13 cellular contexts compared by ENCODE assay signal in genomic region chr20:36726168-36726567, GRCh38. TPM values are rescaled to one million over a fixed set of nuclear protein-coding genes. Genes with fewer than 3 reads are reported as not detected.
DNase-seq lines count a peak whose midpoint lies in the region; ATAC-seq, FAIRE-seq and TF ChIP-seq lines count a peak whose summit lies in the region.
"Had no signal": no experiment of that assay in that cellular context is flagged by ENCODE, and none has a peak within 500 bp of the region (broad histone marks: within the 10 kb centered on the region; RNA-seq: fewer than 3 reads in every experiment).

No MANE protein-coding gene starts in this region.

- no peak overlapping the region for H3K9ac ChIP-seq in IMR-90 (ENCODE audit: low read depth, low read length)

- H2BK15ac ChIP-seq in IMR-90 (ENCODE audit: low read depth, low read length) = no peak overlapping the region

- peaks cover 4% of the 10 kb centered on the region; the same call in 1 of the 2 replicates for H4K20me1 ChIP-seq in IMR-90 (ENCODE audit: insufficient read depth, low read length)

- H3K27me3 ChIP-seq in IMR-90 (ENCODE audit: control insufficient read depth, insufficient read depth, low read length) = no peaks in the 10 kb centered on the region
- H3K27me3 ChIP-seq in bronchial epithelial cell (ENCODE audit: control insufficient read depth, insufficient read depth, low read length) = no peaks in the 10 kb centered on the region
- H3K27me3 ChIP-seq in right cardiac atrium (ENCODE audit: control insufficient read depth, insufficient read depth) = no peaks in the 10 kb centered on the region
- H3K27me3 ChIP-seq: BE2C had no signal

- ATAC-seq in IMR-90 (ENCODE audit: low read depth) = peak; percentile 56; the same call in 1 of the 2 replicates
- peak; percentile 31 to 43 for ATAC-seq in right cardiac atrium
- no peak for ATAC-seq in GM18873 (IDR thresholded peaks at IDR 0.05; ENCODE audit: low FRiP score, unreplicated experiment)

- no peak overlapping the region for H4K8ac ChIP-seq in IMR-90 (ENCODE audit: low read depth in 2 of 2, low read length in 2 of 2)

- CTCF ChIA-PET in IMR-90 (lab: Yijun Ruan, JAX) = no interaction called here

- H2AK5ac ChIP-seq in IMR-90 (ENCODE audit: low read depth, low read length) = no peak overlapping the region

- H3K36me3 ChIP-seq in IMR-90 (ENCODE audit: control insufficient read depth, insufficient read depth, low read length) = no peaks in the 10 kb centered on the region
- H3K36me3 ChIP-seq in bronchial epithelial cell (ENCODE audit: control insufficient read depth, insufficient read depth, low read length) = no peaks in the 10 kb centered on the region
- H3K36me3 ChIP-seq: BE2C had no signal

- H2AFZ ChIP-seq in IMR-90 (replicated peaks; ENCODE audit: low read length, poor library complexity) = no peak overlapping the region

- H3K27ac Mint-ChIP-seq in activated CD4-positive, alpha-beta T cell treated with anti-CD3 and anti-CD28 coated beads, Interleukin-2, amount 10 ng/mL, durations not matched to agents 24 days and 14 days = no peak overlapping the region

- no TSS peak for BruUV-seq in IMR-90 (replicated peaks; lab: Mats Ljungman, UMichigan)

- no peak overlapping the region for H3K4me2 ChIP-seq in IMR-90 (ENCODE audit: low read depth, low read length)

- H3K23ac ChIP-seq in IMR-90 (ENCODE audit: low read depth, low read length) = no peak overlapping the region

- H3K9me3 ChIP-seq in IMR-90 (ENCODE audit: control insufficient read depth, insufficient read depth, low read length) = no peaks in the 10 kb centered on the region
- no peaks in the 10 kb centered on the region for H3K9me3 ChIP-seq in right cardiac atrium (ENCODE audit: control insufficient read depth, low read length)
- H3K9me3 ChIP-seq: BE2C had no signal

- no peak overlapping the region for H3K14ac ChIP-seq in IMR-90 (replicated peaks; ENCODE audit: low read depth, low read length)

- H2AK9ac ChIP-seq in IMR-90 (replicated peaks; ENCODE audit: low read depth, low read length, poor library complexity) = no peak overlapping the region

- no peaks in the 10 kb centered on the region for H3K9me1 ChIP-seq in IMR-90 (ENCODE audit: insufficient read depth, low read length)

- no peak overlapping the region for H4K91ac ChIP-seq in IMR-90 (ENCODE audit: insufficient read depth, low read depth, low read length)

- H3K36me3 Mint-ChIP-seq in activated CD4-positive, alpha-beta T cell treated with anti-CD3 and anti-CD28 coated beads, Interleukin-2, amount 10 ng/mL, durations not matched to agents 24 days and 14 days (ENCODE audit: low read depth) = peaks cover 4% of the 10 kb centered on the region
- H3K36me3 Mint-ChIP-seq: CD4-positive, alpha-beta memory T cell had no signal

- no peak overlapping the region for H3K56ac ChIP-seq in IMR-90 (ENCODE audit: extremely low read depth, insufficient read depth, low read length)

- H2BK20ac ChIP-seq in IMR-90 (ENCODE audit: low read depth, low read length) = no peak overlapping the region

- WGBS in IMR-90 (ENCODE audit: extremely low coverage in 2 of 2, insufficient read length in 1 of 2), 2 experiments = 83% methylated on average over 1 of the region's 3 CpGs; no CpG with 5 or more reads in 1 of the 2 experiments
- 88% methylated on average over 3 of the region's 3 CpGs for WGBS in right cardiac atrium

- H3K4me1 Mint-ChIP-seq in activated CD4-positive, alpha-beta T cell treated with anti-CD3 and anti-CD28 coated beads, Interleukin-2, amount 10 ng/mL, durations not matched to agents 24 days and 14 days = peaks cover 12% of the 10 kb centered on the region

- H4K5ac ChIP-seq in IMR-90 (ENCODE audit: low read depth, low read length) = no peak overlapping the region

- no peaks in the 10 kb centered on the region for H3K9me3 Mint-ChIP-seq in activated CD4-positive, alpha-beta T cell treated with anti-CD3 and anti-CD28 coated beads, Interleukin-2, amount 10 ng/mL, durations not matched to agents 24 days and 14 days
- H3K9me3 Mint-ChIP-seq: CD4-positive, alpha-beta memory T cell had no signal

- H3K4me1 ChIP-seq in IMR-90 (ENCODE audit: control insufficient read depth, insufficient read depth, low read length) (no peaks in the 10 kb centered on the region), right cardiac atrium (ENCODE audit: control insufficient read depth, insufficient read depth, low read length) (peaks cover 3% of the 10 kb centered on the region)
- H3K4me1 ChIP-seq: BE2C had no signal

- peaks cover 5 to 6% of the 10 kb centered on the region in 2 experiments; a peak in 3 of 4 replicates for H3K79me1 ChIP-seq in IMR-90 (ENCODE audit: low read depth in 1 of 2, low read length in 2 of 2)

- no peak overlapping the region for H3K4me3 ChIP-seq in IMR-90 (ENCODE audit: insufficient read depth, low read depth, low read length)
- H3K4me3 ChIP-seq in bronchial epithelial cell (ENCODE audit: low read depth, low read length) = no peak overlapping the region
- no peak overlapping the region for H3K4me3 ChIP-seq in right cardiac atrium (ENCODE audit: low read length)

- no peak for TF ChIP-seq POLR2A in IMR-90 (IDR thresholded peaks at IDR 0.05; ENCODE audit: low read depth, low read length)

- no peak overlapping the region for H3K18ac ChIP-seq in IMR-90 (ENCODE audit: low read depth, low read length)

- no peak for TF ChIP-seq RAD21 in IMR-90 (IDR thresholded peaks at IDR 0.05; ENCODE audit: low read length)

- H3K4ac ChIP-seq in IMR-90 (ENCODE audit: low read depth, low read length) = no peak overlapping the region

- POLR2A ChIA-PET in IMR-90 (lab: Charles Lee; ENCODE audit: unreplicated experiment) = no interaction called here

- H2BK120ac ChIP-seq in IMR-90 (ENCODE audit: low read depth, low read length) = no peak overlapping the region

- no peaks in the 10 kb centered on the region for H3K27me3 Mint-ChIP-seq in activated CD4-positive, alpha-beta T cell treated with anti-CD3 and anti-CD28 coated beads, Interleukin-2, amount 10 ng/mL, durations not matched to agents 24 days and 14 days
- H3K27me3 Mint-ChIP-seq: CD4-positive, alpha-beta memory T cell had no signal

- TF ChIP-seq CTCF in IMR-90 (conservative IDR thresholded peaks at IDR 0.05; ENCODE audit: low read depth, low read length) (no peak), bronchial epithelial cell (IDR thresholded peaks at IDR 0.05; ENCODE audit: insufficient read depth, low read length, severe bottlenecking) (no peak)

- intact Hi-C loops in IMR-90 (cut with micrococcal nuclease) (no loop called here), right cardiac atrium (cut with DNase I) (no loop called here)
- intact Hi-C loops in activated CD4-positive, alpha-beta T cell treated with anti-CD3 and anti-CD28 coated beads, Interleukin-2, amount 10 ng/mL, durations not matched to agents 24 days and 14 days (cut with micrococcal nuclease) = loop anchor here (10.0 kb wide), 1 partner anchor 81 kb away; the partner anchor contains the start of gene SLA2

- peak; percentile 10 for DNase-seq in ELR (ENCODE audit: low read depth)
- peak; percentile 34 for DNase-seq in IMR-90
- peak; percentile 6 for DNase-seq in bronchial epithelial cell (ENCODE audit: low read depth)
- no peak for DNase-seq in right cardiac atrium
- no peak for DNase-seq in activated CD4-positive, alpha-beta T cell treated with anti-CD3 and anti-CD28 coated beads, Interleukin-2, amount 10 ng/mL, durations not matched to agents 24 days and 14 days
- no peak for DNase-seq in NCI-H524 treated with DMSO at 0.1 percent for 48 hours (lab: John Stamatoyannopoulos, UW)
- DNase-seq: ACHN; BE2C; CD4-positive, alpha-beta memory T cell; HCEC 1CT; NCI-H1105; NCI-H187 had no signal

- H3K4me3 Mint-ChIP-seq in activated CD4-positive, alpha-beta T cell treated with anti-CD3 and anti-CD28 coated beads, Interleukin-2, amount 10 ng/mL, durations not matched to agents 24 days and 14 days = no peak overlapping the region
- H3K4me3 Mint-ChIP-seq: CD4-positive, alpha-beta memory T cell had no signal

- H3K27ac ChIP-seq in IMR-90 (ENCODE audit: insufficient read depth, low read length) (no peak overlapping the region), right cardiac atrium (ENCODE audit: low read length) (peak overlapping the region; percentile 45)

- in situ Hi-C loops in IMR-90 (cut with MboI; ENCODE audit: low sequenced_read_pairs) = no loop called here

- no peak overlapping the region for H2BK5ac ChIP-seq in IMR-90 (ENCODE audit: low read depth, low read length, poor library complexity, severe bottlenecking)

- no peak for FAIRE-seq in bronchial epithelial cell (lab: Jason Lieb, UNC)

- dilution Hi-C loops in IMR-90 (cut with HindIII; ENCODE audit: low sequenced_read_pairs, unreplicated experiment) = no loop called here

TF ChIP-seq in IMR-90, 13 proteins besides CTCF, POLR2A, EP300 and RAD21 (continues in another document):
- TF ChIP-seq FOS (IDR thresholded peaks at IDR 0.05; ENCODE audit: low read depth, low read length) (no peak), MAZ (IDR thresholded peaks at IDR 0.05; ENCODE audit: borderline replicate concordance, low read depth, low read length) (no peak), RFX5 (IDR thresholded peaks at IDR 0.05; ENCODE audit: low read depth, low read length) (no peak)
- TF ChIP-seq, protein P1, sequence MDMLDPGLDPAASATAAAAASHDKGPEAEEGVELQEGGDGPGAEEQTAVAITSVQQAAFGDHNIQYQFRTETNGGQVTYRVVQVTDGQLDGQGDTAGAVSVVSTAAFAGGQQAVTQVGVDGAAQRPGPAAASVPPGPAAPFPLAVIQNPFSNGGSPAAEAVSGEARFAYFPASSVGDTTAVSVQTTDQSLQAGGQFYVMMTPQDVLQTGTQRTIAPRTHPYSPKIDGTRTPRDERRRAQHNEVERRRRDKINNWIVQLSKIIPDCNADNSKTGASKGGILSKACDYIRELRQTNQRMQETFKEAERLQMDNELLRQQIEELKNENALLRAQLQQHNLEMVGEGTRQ (IDR thresholded peaks at IDR 0.05; ENCODE audit: low read depth, low read length) = no peak

RNA-seq across cellular contexts. Expression of gene NDRG3, which starts 19.7 kb away (rescaled TPM):
- total RNA-seq in IMR-90 (2012; rRNA removed) (31.9 and 34.2 TPM in 2 replicates), bronchial epithelial cell (10.0 and 11.3 TPM in 2 replicates), right cardiac atrium (10 to 100 TPM; 28.0 to 40.7 (median 34.7) TPM)
- polyA plus RNA-seq in IMR-90 (2012; rRNA removed) (22.0 and 24.8 TPM in 2 replicates), right cardiac atrium (25.5 TPM)
- polyA plus RNA-seq in IMR-90 (2012; cell fraction: cytosol; rRNA removed) = 12.3 and 14.3 TPM in 2 replicates
- polyA plus RNA-seq in IMR-90 (2012; cell fraction: nucleus; rRNA removed; ENCODE audit: low replicate concordance) = 6.6 and 23.1 TPM in 2 replicates
- total RNA-seq in activated CD4-positive, alpha-beta T cell treated with anti-CD3 and anti-CD28 coated beads, Interleukin-2, amount 10 ng/mL, durations not matched to agents 24 days and 14 days = 24.7 and 25.3 TPM in 2 replicates

RNA-seq across cellular contexts. Expression of gene DSN1, which starts 47.4 kb away (rescaled TPM):
- total RNA-seq in IMR-90 (2012; rRNA removed) (16.3 and 18.3 TPM in 2 replicates), bronchial epithelial cell (3.7 and 4.9 TPM in 2 replicates), right cardiac atrium (1 to 10 TPM; 4.9 to 7.5 (median 5.7) TPM)
- polyA plus RNA-seq in IMR-90 (2012; rRNA removed) (9.4 and 10.5 TPM in 2 replicates), right cardiac atrium (5.0 TPM)
- polyA plus RNA-seq in IMR-90 (2012; cell fraction: cytosol; rRNA removed) = 2.9 and 5.5 TPM in 2 replicates
- 3.2 and 10.1 TPM in 2 replicates for polyA plus RNA-seq in IMR-90 (2012; cell fraction: nucleus; rRNA removed; ENCODE audit: low replicate concordance)
- total RNA-seq in activated CD4-positive, alpha-beta T cell treated with anti-CD3 and anti-CD28 coated beads, Interleukin-2, amount 10 ng/mL, durations not matched to agents 24 days and 14 days = 23.8 and 24.5 TPM in 2 replicates

Comparison
In these comparisons a context has a peak if more than half of its experiments do, and no peak if none do; other contexts are left out.
1. DNase-seq: peak in ELR (single experiment), IMR-90 (single experiment) and bronchial epithelial cell (single experiment); none in right cardiac atrium (0 of 3), activated CD4-positive, alpha-beta T cell treated with anti-CD3 and anti-CD28 coated beads, Interleukin-2, amount 10 ng/mL, durations not matched to agents 24 days and 14 days (single experiment) and NCI-H524 treated with DMSO at 0.1 percent for 48 hours (single experiment).